Comparison of ENCODE assay signal across 7 cellular contexts in genomic region chr14:24137529-24138395, GRCh38. TPM values are rescaled to one million over a fixed set of nuclear protein-coding genes. Genes with fewer than 3 reads are reported as not detected.
DNase-seq lines count a peak whose midpoint lies in the region; TF ChIP-seq lines count a peak whose summit lies in the region.
"Had no signal": no experiment of that assay in that cellular context is flagged by ENCODE, and none has a peak within 500 bp of the region (broad histone marks: within the 10 kb centered on the region; RNA-seq: fewer than 3 reads in every experiment).

No MANE protein-coding gene starts in this region.

- no peak overlapping the region for H2AFZ ChIP-seq in KMS-11 (ENCODE audit: low read depth)

- intact Hi-C loops in esophagus muscularis mucosa (cut with DNase I), result no loop called here
- intact Hi-C loops in thyroid gland (cut with DNase I), result no loop called here

- H3K79me2 ChIP-seq in KMS-11 (ENCODE audit: insufficient read depth, low read depth), result peaks cover 7% of the 10 kb centered on the region; the same call in 1 of the 2 replicates

- no peaks in the 10 kb centered on the region for H4K20me1 ChIP-seq in KMS-11 (ENCODE audit: insufficient read depth)

- H3K4me2 ChIP-seq in KMS-11, result peak overlapping the region; percentile 40; the same call in 1 of the 2 replicates

- no peak for TF ChIP-seq EP300 in esophagus muscularis mucosa (IDR thresholded peaks at IDR 0.05)

- TF ChIP-seq POLR2A in esophagus muscularis mucosa (IDR thresholded peaks at IDR 0.05; ENCODE audit: low read depth), result no peak
- no peak for TF ChIP-seq POLR2A in thyroid gland (IDR thresholded peaks at IDR 0.05)

- no peaks in the 10 kb centered on the region for H3K27me3 ChIP-seq in KMS-11 (ENCODE audit: insufficient read depth, low read depth)
- no peaks in the 10 kb centered on the region for H3K27me3 ChIP-seq in esophagus muscularis mucosa
- no peaks in the 10 kb centered on the region for H3K27me3 ChIP-seq in thyroid gland

- H3K27ac ChIP-seq in 22Rv1, result peak overlapping the region; percentile 94
- H3K27ac ChIP-seq in KMS-11, result no peak overlapping the region
- H3K27ac ChIP-seq in esophagus muscularis mucosa (replicated peaks in 1 of 4), result peak overlapping the region; percentile 89 to 96 (median 92)
- peak overlapping the region in 1 of 3 donors; percentile 81 for H3K27ac ChIP-seq in thyroid gland

- TF ChIP-seq CTCF in 22Rv1 (IDR thresholded peaks at IDR 0.05) (no peak), KMS-11 (conservative IDR thresholded peaks at IDR 0.05; ENCODE audit: low read depth, low read length) (no peak), esophagus muscularis mucosa (IDR thresholded peaks at IDR 0.05) (no peak), thyroid gland (IDR thresholded peaks at IDR 0.05) (no peak)

- WGBS in esophagus muscularis mucosa, result 86% methylated on average over 8 of the region's 8 CpGs
- WGBS in thyroid gland, 2 donors, result 87 to 88% methylated on average over 8 of the region's 8 CpGs

- no peak overlapping the region for H3K4me3 ChIP-seq in KMS-11 (IDR thresholded peaks at IDR 0.05; ENCODE audit: insufficient read depth, low read depth, low read length)
- no peak overlapping the region for H3K4me3 ChIP-seq in esophagus muscularis mucosa
- H3K4me3 ChIP-seq in thyroid gland (replicated peaks in 1 of 3), result no peak overlapping the region

- H3K9ac ChIP-seq in KMS-11, result no peak overlapping the region

- DNase-seq in esophagus muscularis mucosa (ENCODE audit: extremely low spot score) (no peak), SW480 (ENCODE audit: low spot score) (no peak), thyroid gland (no peak)
- no peak for DNase-seq in stimulated activated naive CD4-positive, alpha-beta T cell (lab: John Stamatoyannopoulos, UW)
- DNase-seq: NCI-H2171 treated with DMSO at 0.1 percent for 48 hours had no signal

- H3K9me3 ChIP-seq in esophagus muscularis mucosa, result no peaks in the 10 kb centered on the region
- no peaks in the 10 kb centered on the region for H3K9me3 ChIP-seq in thyroid gland

- H3K36me3 ChIP-seq in KMS-11 (ENCODE audit: insufficient read depth) (no peaks in the 10 kb centered on the region), esophagus muscularis mucosa (peaks cover 10 to 25% (median 24%) of the 10 kb centered on the region in 4 donors), thyroid gland (peaks cover 14 to 15% of the 10 kb centered on the region in 2 donors)

- H3K4me1 ChIP-seq in KMS-11 (ENCODE audit: low read depth, poor library complexity, severe bottlenecking) (peaks cover 17% of the 10 kb centered on the region), esophagus muscularis mucosa (peaks cover 45 to 64% (median 58%) of the 10 kb centered on the region in 4 donors), thyroid gland (peaks cover 21 to 28% of the 10 kb centered on the region in 2 donors)

RNA-seq across cellular contexts. Expression of gene PSME1, which starts 1.8 kb away (rescaled TPM):
- total RNA-seq in esophagus muscularis mucosa (100 to 1,000 TPM; 129 to 158 (median 143) TPM), thyroid gland (100 to 1,000 TPM; 117 to 193 (median 186) TPM)

RNA-seq across cellular contexts. Expression of gene EMC9, which starts 3.6 kb away (rescaled TPM):
- total RNA-seq in esophagus muscularis mucosa, result 10 to 100 TPM in 3 of 4 donors, 1 to 10 TPM in 1; 8.8 to 14.4 (median 12.2) TPM
- total RNA-seq in thyroid gland, result 10 to 100 TPM in 3 of 4 donors, 1 to 10 TPM in 1; 8.3 to 25.5 (median 16.9) TPM

RNA-seq across cellular contexts. Expression of gene FITM1, which starts 7.3 kb away (rescaled TPM):
- under 1 TPM in 3 of 4 donors, not detected in 1; 0.34 to 0.83 (median 0.52) TPM for total RNA-seq in esophagus muscularis mucosa
- 1 to 10 TPM in 2 of 4 donors, under 1 TPM in 1, not detected in 1; 0.63 to 3.5 (median 2.7) TPM for total RNA-seq in thyroid gland

RNA-seq across cellular contexts. Expression of gene PSME2, which starts 8.6 kb away (rescaled TPM):
- total RNA-seq in esophagus muscularis mucosa (10 to 100 TPM; 32.8 to 64.3 (median 42.6) TPM), thyroid gland (10 to 100 TPM; 31.3 to 66.6 (median 47.5) TPM)

RNA-seq across cellular contexts. Expression of gene RNF31, which starts 9.5 kb away (rescaled TPM):
- total RNA-seq in esophagus muscularis mucosa, result 10 to 100 TPM; 21.7 to 33.3 (median 26.8) TPM
- 100 to 1,000 TPM in 1 of 4 donors, 10 to 100 TPM in 3; 30.6 to 106 (median 67.6) TPM for total RNA-seq in thyroid gland
